Comparison of ENCODE assay signal across 21 cellular contexts in genomic region chr2:203660465-203660864, GRCh38.
DNase-seq lines count a peak whose midpoint lies in the region; TF ChIP-seq lines count a peak whose summit lies in the region.
"Had no signal": no experiment of that assay in that cellular context is flagged by ENCODE, and none has a peak within 500 bp of the region (broad histone marks: within the 10 kb centered on the region; RNA-seq: fewer than 3 reads in every experiment).

No MANE protein-coding gene starts in this region.

- H3K9me3 Mint-ChIP-seq in dendritic cell treated with granulocyte-macrophage colony-stimulating factor and Interleukin-4, amounts not matched to agents 40 ng/mL and 50 ng/mL, for 4 days, result no peaks in the 10 kb centered on the region
- no peaks in the 10 kb centered on the region for H3K9me3 Mint-ChIP-seq in activated T-cell treated with anti-CD3 and anti-CD28 coated beads, Interleukin-2, amount 50 U/mL, for 24 hours
- H3K9me3 Mint-ChIP-seq: CD4-positive, alpha-beta T cell; CD8-positive, alpha-beta T cell had no signal

- no peak overlapping the region for H3K4me3 Mint-ChIP-seq in dendritic cell treated with granulocyte-macrophage colony-stimulating factor and Interleukin-4, amounts not matched to agents 40 ng/mL and 50 ng/mL, for 4 days
- no peak overlapping the region for H3K4me3 Mint-ChIP-seq in activated T-cell treated with anti-CD3 and anti-CD28 coated beads, Interleukin-2, amount 50 U/mL, for 24 hours
- H3K4me3 Mint-ChIP-seq: B cell; CD4-positive, alpha-beta T cell; CD8-positive, alpha-beta T cell had no signal

- no peaks in the 10 kb centered on the region for H4K20me1 ChIP-seq in BLaER1
- H4K20me1 ChIP-seq in DOHH2 (ENCODE audit: control insufficient read depth, insufficient read depth, low read depth, low read length), result no peaks in the 10 kb centered on the region
- no peaks in the 10 kb centered on the region for H4K20me1 ChIP-seq in OCI-LY3 (ENCODE audit: insufficient read depth, low read length)

- no peaks in the 10 kb centered on the region for H3K36me3 Mint-ChIP-seq in dendritic cell treated with granulocyte-macrophage colony-stimulating factor and Interleukin-4, amounts not matched to agents 40 ng/mL and 50 ng/mL, for 4 days (ENCODE audit: low read depth)
- H3K36me3 Mint-ChIP-seq in activated T-cell treated with anti-CD3 and anti-CD28 coated beads, Interleukin-2, amount 50 U/mL, for 24 hours (ENCODE audit: low read depth), result no peaks in the 10 kb centered on the region
- H3K36me3 Mint-ChIP-seq: CD8-positive, alpha-beta T cell had no signal

- H3K27me3 ChIP-seq in BLaER1 (no peaks in the 10 kb centered on the region), DOHH2 (ENCODE audit: control insufficient read depth, low read length) (peaks cover 15% of the 10 kb centered on the region), OCI-LY3 (ENCODE audit: low read depth, low read length) (peaks cover 10% of the 10 kb centered on the region; the same call in 1 of the 2 replicates)

- TF ChIP-seq CTCF in DOHH2 (IDR thresholded peaks at IDR 0.05; ENCODE audit: low read depth, low read length, poor library complexity, severe bottlenecking) (no peak), OCI-LY3 (IDR thresholded peaks at IDR 0.05; ENCODE audit: low read depth, low read length) (no peak)

- H3K4me1 ChIP-seq in BLaER1 (peaks cover 16% of the 10 kb centered on the region), DOHH2 (ENCODE audit: control insufficient read depth, low read length) (peaks cover 36% of the 10 kb centered on the region), OCI-LY3 (ENCODE audit: low read length) (peaks cover 58% of the 10 kb centered on the region)

- no peaks in the 10 kb centered on the region for H3F3A ChIP-seq in DOHH2 (ENCODE audit: control insufficient read depth, insufficient read depth)

- H3K4me1 Mint-ChIP-seq in dendritic cell treated with granulocyte-macrophage colony-stimulating factor and Interleukin-4, amounts not matched to agents 40 ng/mL and 50 ng/mL, for 4 days (ENCODE audit: low read depth), result peaks cover 61% of the 10 kb centered on the region
- H3K4me1 Mint-ChIP-seq in activated T-cell treated with anti-CD3 and anti-CD28 coated beads, Interleukin-2, amount 50 U/mL, for 24 hours (ENCODE audit: low read depth), result peaks cover 21% of the 10 kb centered on the region

- intact Hi-C loops in dendritic cell treated with granulocyte-macrophage colony-stimulating factor and Interleukin-4, amounts not matched to agents 40 ng/mL and 50 ng/mL, for 4 days (cut with micrococcal nuclease), result no loop called here

- H3K27ac Mint-ChIP-seq in dendritic cell treated with granulocyte-macrophage colony-stimulating factor and Interleukin-4, amounts not matched to agents 40 ng/mL and 50 ng/mL, for 4 days, result peak overlapping the region; percentile 82
- no peak overlapping the region for H3K27ac Mint-ChIP-seq in activated T-cell treated with anti-CD3 and anti-CD28 coated beads, Interleukin-2, amount 50 U/mL, for 24 hours
- H3K27ac Mint-ChIP-seq: B cell; CD4-positive, alpha-beta T cell; CD8-positive, alpha-beta T cell had no signal

- no peak overlapping the region for H2AFZ ChIP-seq in OCI-LY3 (ENCODE audit: low read depth, low read length)

- no peaks in the 10 kb centered on the region for H3K9me2 ChIP-seq in DOHH2 (replicated peaks; ENCODE audit: control insufficient read depth, low read length)

- H3K27ac ChIP-seq in BLaER1 (no peak overlapping the region), DOHH2 (ENCODE audit: low read depth, low read length) (no peak overlapping the region), OCI-LY3 (ENCODE audit: low read length) (no peak overlapping the region)
- H3K27ac ChIP-seq: 22Rv1, A549, C4-2B had no signal

- H3K9ac ChIP-seq in BLaER1 (no peak overlapping the region), OCI-LY3 (ENCODE audit: low read length) (no peak overlapping the region)

- no peak for DNase-seq in SW480 (ENCODE audit: low spot score)
- DNase-seq in MV-4-11 (lab: John Stamatoyannopoulos, UW), result no peak
- no peak for DNase-seq in cerebellar cortex (ENCODE audit: low spot score)
- no peak for DNase-seq in activated T-cell treated with anti-CD3 and anti-CD28 coated beads, Interleukin-2, amount 50 U/mL, for 24 hours
- DNase-seq: AML-193; Caco-2; Calu3; CD4-positive, alpha-beta T cell; CD8-positive, alpha-beta T cell; DMS79 treated with DMSO at 0.1 percent for 48 hours; EL; GDM1 had no signal

- H3K79me2 ChIP-seq in DOHH2 (ENCODE audit: control insufficient read depth, low read length) (no peaks in the 10 kb centered on the region), OCI-LY3 (ENCODE audit: low read length) (no peaks in the 10 kb centered on the region)

- H3K36me3 ChIP-seq in BLaER1 (no peaks in the 10 kb centered on the region), DOHH2 (ENCODE audit: control insufficient read depth, low read length) (no peaks in the 10 kb centered on the region), OCI-LY3 (replicated peaks; ENCODE audit: low read depth, low read length) (no peaks in the 10 kb centered on the region)

- no peaks in the 10 kb centered on the region for H3K27me3 Mint-ChIP-seq in dendritic cell treated with granulocyte-macrophage colony-stimulating factor and Interleukin-4, amounts not matched to agents 40 ng/mL and 50 ng/mL, for 4 days
- no peaks in the 10 kb centered on the region for H3K27me3 Mint-ChIP-seq in activated T-cell treated with anti-CD3 and anti-CD28 coated beads, Interleukin-2, amount 50 U/mL, for 24 hours
- H3K27me3 Mint-ChIP-seq: CD4-positive, alpha-beta T cell had no signal

- no peak overlapping the region for H3K4me3 ChIP-seq in BLaER1
- H3K4me3 ChIP-seq in DOHH2 (ENCODE audit: low read length), result peak overlapping the region; percentile 36; the same call in 1 of the 2 replicates
- H3K4me3 ChIP-seq in OCI-LY3 (ENCODE audit: low read length), result no peak overlapping the region
- H3K4me3 ChIP-seq: A549, GM12878 had no signal

- H3K9me3 ChIP-seq in BLaER1 (no peaks in the 10 kb centered on the region), DOHH2 (ENCODE audit: control insufficient read depth, insufficient read depth, low read length) (no peaks in the 10 kb centered on the region), OCI-LY3 (ENCODE audit: insufficient read depth, low read length) (no peaks in the 10 kb centered on the region)
- H3K9me3 ChIP-seq: A549, Caco-2 had no signal

- H3K4me2 ChIP-seq in BLaER1, result peak overlapping the region; percentile 51
- H3K4me2 ChIP-seq in DOHH2 (ENCODE audit: low read length), result peak overlapping the region; percentile 62
- H3K4me2 ChIP-seq in OCI-LY3 (ENCODE audit: low read length), result peak overlapping the region; percentile 63
- H3K4me2 ChIP-seq: A549 had no signal
